11 cellular contexts compared by ENCODE assay signal in the genomic region with DNA sequence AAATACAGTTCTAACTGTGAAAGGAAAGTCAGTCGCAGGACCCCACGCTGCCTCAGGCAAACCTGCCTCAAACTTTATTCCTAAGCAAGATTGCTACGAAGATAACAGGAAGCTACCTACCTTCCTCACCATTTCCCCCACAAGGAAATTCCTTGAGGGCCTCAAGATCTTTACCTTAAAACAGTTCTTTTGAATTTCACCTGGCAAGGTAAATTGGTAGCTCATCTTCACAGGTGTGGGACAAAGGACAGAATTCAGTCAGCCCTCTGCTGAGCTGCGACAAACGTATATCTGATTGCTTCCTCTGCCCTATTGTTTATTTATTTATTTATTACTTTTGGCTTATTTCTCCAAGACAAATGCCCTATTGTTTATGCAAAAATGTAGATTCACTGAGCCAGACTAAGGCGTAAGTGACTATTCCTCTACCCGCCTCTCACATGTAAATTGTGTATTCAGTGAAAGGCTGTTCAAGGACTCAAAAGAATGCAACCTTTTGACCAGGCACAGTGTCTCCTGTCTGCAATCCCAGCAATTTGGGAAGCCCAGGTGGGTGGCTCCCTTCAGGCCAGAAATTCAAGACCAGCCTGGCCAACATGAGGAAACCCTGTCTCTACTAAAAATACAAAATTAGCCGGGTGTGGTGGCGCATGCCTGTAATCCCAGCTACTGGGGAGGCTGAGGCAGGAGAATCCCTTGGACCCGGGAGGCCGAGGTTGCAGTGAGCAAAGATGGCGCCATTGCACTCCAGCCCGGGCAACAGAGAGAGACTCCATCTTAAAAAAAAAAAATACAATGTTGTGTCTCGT. TPM values are rescaled to one million over a fixed set of nuclear protein-coding genes. Genes with fewer than 3 reads are reported as not detected.
DNase-seq lines count a peak whose midpoint lies in the region; ATAC-seq and TF ChIP-seq lines count a peak whose summit lies in the region.
"Had no signal": no experiment of that assay in that cellular context is flagged by ENCODE, and none has a peak within 500 bp of the region (broad histone marks: within the 10 kb centered on the region; RNA-seq: fewer than 3 reads in every experiment).

No MANE protein-coding gene starts in this region.

- intact Hi-C loops in gastrocnemius medialis (cut with DNase I; ENCODE audit: low total_unique reads): no loop called here

- no peaks in the 10 kb centered on the region for H3K9me3 Mint-ChIP-seq in HFFc6
- H3K9me3 Mint-ChIP-seq: naive B cell had no signal

- no peaks in the 10 kb centered on the region for H3K4me1 Mint-ChIP-seq in HFFc6 (ENCODE audit: low read depth)
- H3K4me1 Mint-ChIP-seq: naive B cell had no signal

- in situ Hi-C loops in gastrocnemius medialis (cut with MboI; ENCODE audit: low sequenced_read_pairs in 4 of 4): no loop called here

- H3K27me3 ChIP-seq in gastrocnemius medialis: no peaks in the 10 kb centered on the region
- H3K27me3 ChIP-seq: stomach had no signal

- H3K4me1 ChIP-seq in gastrocnemius medialis: no peaks in the 10 kb centered on the region

- no peaks in the 10 kb centered on the region for H3K36me3 Mint-ChIP-seq in HFFc6 (ENCODE audit: low read depth)
- H3K36me3 Mint-ChIP-seq: naive B cell had no signal

- no peaks in the 10 kb centered on the region for H3K9me3 ChIP-seq in gastrocnemius medialis
- H3K9me3 ChIP-seq: stomach had no signal

- no peak overlapping the region for H3K27ac ChIP-seq in gastrocnemius medialis

- no peak overlapping the region for H3K27ac Mint-ChIP-seq in HFFc6
- H3K27ac Mint-ChIP-seq: naive B cell had no signal

- no peaks in the 10 kb centered on the region for H3K36me3 ChIP-seq in gastrocnemius medialis
- H3K36me3 ChIP-seq: stomach had no signal

- peak; percentile 79 for ATAC-seq in GM21390 (IDR thresholded peaks at IDR 0.05; ENCODE audit: unreplicated experiment)
- ATAC-seq in HG03196 (IDR thresholded peaks at IDR 0.05; ENCODE audit: unreplicated experiment): peak; percentile 100
- ATAC-seq in gastrocnemius medialis: peak; percentile 92 to 96
- ATAC-seq in GM19395 (IDR thresholded peaks at IDR 0.05; ENCODE audit: unreplicated experiment): no peak

- no peak for TF ChIP-seq POLR2A in gastrocnemius medialis (IDR thresholded peaks at IDR 0.05)

- H3K4me3 Mint-ChIP-seq in HFFc6: no peak overlapping the region
- H3K4me3 Mint-ChIP-seq: naive B cell had no signal

- H3K27me3 Mint-ChIP-seq in HFFc6 (ENCODE audit: insufficient read depth): peaks cover 8% of the 10 kb centered on the region

- DNase-seq in effector CD8-positive, alpha-beta T cell (lab: John Stamatoyannopoulos, UW): peak; percentile 49
- DNase-seq in gastrocnemius medialis: no peak
- no peak for DNase-seq in epidermal melanocyte (ENCODE audit: insufficient read length, low spot score)
- no peak for DNase-seq in NCI-H1092 (lab: John Stamatoyannopoulos, UW)
- DNase-seq in HFFc6: no peak
- DNase-seq: naive B cell, NCI-H1092 treated with DMSO at 0.1 percent for 48 hours, stomach had no signal

- H3K4me3 ChIP-seq in gastrocnemius medialis: no peak overlapping the region
- H3K4me3 ChIP-seq: stomach had no signal

- TF ChIP-seq CTCF in gastrocnemius medialis (IDR thresholded peaks at IDR 0.05 in 4 of 5, conservative IDR thresholded peaks at IDR 0.05 in 1 of 5): no peak
- no peak for TF ChIP-seq CTCF in HFFc6 (IDR thresholded peaks at IDR 0.05)

RNA-seq across cellular contexts. Expression of a gene that starts 17.3 kb away (rescaled TPM):
- 10 to 100 TPM in 1 of 4 donors, 1 to 10 TPM in 3; 5.3 to 18.0 (median 7.6) TPM for total RNA-seq in gastrocnemius medialis
- 10 to 100 TPM; 16.6 to 22.5 (median 19.2) TPM for total RNA-seq in HFFc6 (2021; fragmentation: NEBNext Ultra II Directional; extraction: Animal tissue kit (Norgen Biotek cat#: 25700))

RNA-seq across cellular contexts. Expression of a gene that starts 31.6 kb away (rescaled TPM):
- not detected for total RNA-seq in gastrocnemius medialis
- total RNA-seq in HFFc6 (2021; fragmentation: NEBNext Ultra II Directional; extraction: Animal tissue kit (Norgen Biotek cat#: 25700)): not detected
